ENCODE assay signal across 35 cellular contexts in genomic region chr12:114769634-114770033, GRCh38.
DNase-seq lines count a peak whose midpoint lies in the region; ATAC-seq, FAIRE-seq and TF ChIP-seq lines count a peak whose summit lies in the region.
"Had no signal": no experiment of that assay in that cellular context is flagged by ENCODE, and none has a peak within 500 bp of the region (broad histone marks: within the 10 kb centered on the region; RNA-seq: fewer than 3 reads in every experiment).

No MANE protein-coding gene starts in this region.

- no peak overlapping the region for H3K4me3 Mint-ChIP-seq in MCF 10A (ENCODE audit: unreplicated experiment)
- H3K4me3 Mint-ChIP-seq: activated naive CD8-positive, alpha-beta T cell treated with anti-CD3 and anti-CD28 coated beads for 36 hours; B cell; CD8-positive, alpha-beta memory T cell; effector memory CD8-positive, alpha-beta T cell; natural killer cell; stimulated activated effector memory CD8-positive, alpha-beta T cell treated with anti-CD3 and anti-CD28 coated beads, Interleukin-12 subunit alpha, Interleukin-12 subunit beta, amount 100 ng/mL, for 72 hours had no signal

- H3K27me3 Mint-ChIP-seq in MCF 10A (ENCODE audit: insufficient read depth, unreplicated experiment): no peaks in the 10 kb centered on the region
- H3K27me3 Mint-ChIP-seq: activated naive CD8-positive, alpha-beta T cell treated with anti-CD3 and anti-CD28 coated beads for 36 hours; effector memory CD8-positive, alpha-beta T cell had no signal

- no peaks in the 10 kb centered on the region for H3K9me3 ChIP-seq in breast epithelium
- H3K9me3 ChIP-seq in mammary epithelial cell (replicated peaks; ENCODE audit: insufficient read depth, low read length): no peaks in the 10 kb centered on the region
- H3K9me3 ChIP-seq: colonic mucosa, heart left ventricle, lower lobe of right lung, mucosa of descending colon, Peyer's patch, psoas muscle, upper lobe of right lung had no signal

- no peaks in the 10 kb centered on the region for H3K79me2 ChIP-seq in mammary epithelial cell (ENCODE audit: insufficient read depth, low read length)

- no peaks in the 10 kb centered on the region for H3K36me3 Mint-ChIP-seq in MCF 10A (ENCODE audit: insufficient read depth, unreplicated experiment)
- H3K36me3 Mint-ChIP-seq: activated naive CD8-positive, alpha-beta T cell treated with anti-CD3 and anti-CD28 coated beads for 36 hours; CD8-positive, alpha-beta memory T cell; natural killer cell; stimulated activated effector memory CD8-positive, alpha-beta T cell treated with anti-CD3 and anti-CD28 coated beads, Interleukin-12 subunit alpha, Interleukin-12 subunit beta, amount 100 ng/mL, for 72 hours had no signal

- TF ChIP-seq CTCF in MCF 10A (IDR thresholded peaks at IDR 0.05; ENCODE audit: unreplicated experiment) (no peak), breast epithelium (IDR thresholded peaks at IDR 0.05) (no peak), mammary epithelial cell (conservative IDR thresholded peaks at IDR 0.05 in 1 of 2, IDR thresholded peaks at IDR 0.05 in 1 of 2; ENCODE audit: extremely low read depth in 1 of 2, insufficient read depth in 1 of 2, low read depth in 1 of 2, low read length in 2 of 2) (no peak)

- H3K27me3 ChIP-seq in breast epithelium (no peaks in the 10 kb centered on the region), mammary epithelial cell (ENCODE audit: insufficient read depth, low read length) (no peaks in the 10 kb centered on the region)
- H3K27me3 ChIP-seq: colonic mucosa, foreskin keratinocyte, heart left ventricle, Peyer's patch, upper lobe of right lung had no signal

- no peak overlapping the region for H3K4me2 ChIP-seq in mammary epithelial cell (ENCODE audit: insufficient read depth, low read depth, low read length)

- H3K27ac ChIP-seq in breast epithelium: no peak overlapping the region
- no peak overlapping the region for H3K27ac ChIP-seq in mammary epithelial cell (ENCODE audit: insufficient read depth, low read depth, low read length)
- H3K27ac ChIP-seq: colonic mucosa, foreskin keratinocyte, heart left ventricle, lower lobe of right lung, Peyer's patch, psoas muscle, upper lobe of right lung, WERI-Rb-1 had no signal

- POLR2A ChIA-PET in MCF 10A (lab: Yijun Ruan, JAX): interaction anchor here (0.6 to 1.6 kb wide), 4 partner anchors 9 to 164 kb away, joined by 3 to 8 read pairs (median 3); partner anchors contain the start of gene TBX3

- H3K9me3 Mint-ChIP-seq in MCF 10A (ENCODE audit: unreplicated experiment): no peaks in the 10 kb centered on the region
- H3K9me3 Mint-ChIP-seq: natural killer cell; stimulated activated effector memory CD8-positive, alpha-beta T cell treated with anti-CD3 and anti-CD28 coated beads, Interleukin-12 subunit alpha, Interleukin-12 subunit beta, amount 100 ng/mL, for 72 hours had no signal

- BruUV-seq in MCF 10A (replicated peaks; lab: Mats Ljungman, UMichigan) (no TSS peak), mammary epithelial cell (replicated peaks; lab: Mats Ljungman, UMichigan) (no TSS peak)

- intact Hi-C loops in MCF 10A (cut with micrococcal nuclease) (no loop called here), breast epithelium (cut with DNase I; ENCODE audit: low total_unique reads) (no loop called here), mammary epithelial cell (cut with micrococcal nuclease) (no loop called here)

- CTCF ChIA-PET in MCF 10A (lab: Yijun Ruan, JAX) (interaction anchor here (0.9 kb wide), 1 partner anchor 14 kb away, joined by 3 read pairs; no protein-coding TSS in a partner anchor), mammary epithelial cell (lab: Charles Lee; ENCODE audit: low non-redundant PET) (no interaction called here)

- peak overlapping the region; percentile 50 for H3K27ac Mint-ChIP-seq in MCF 10A (ENCODE audit: low read depth, unreplicated experiment)
- H3K27ac Mint-ChIP-seq: activated naive CD8-positive, alpha-beta T cell treated with anti-CD3 and anti-CD28 coated beads for 36 hours; B cell; CD8-positive, alpha-beta memory T cell; effector memory CD8-positive, alpha-beta T cell; natural killer cell; stimulated activated effector memory CD8-positive, alpha-beta T cell treated with anti-CD3 and anti-CD28 coated beads, Interleukin-12 subunit alpha, Interleukin-12 subunit beta, amount 100 ng/mL, for 72 hours had no signal

- H3K36me3 ChIP-seq in breast epithelium (no peaks in the 10 kb centered on the region), mammary epithelial cell (ENCODE audit: insufficient read depth, low read length) (no peaks in the 10 kb centered on the region)
- H3K36me3 ChIP-seq: colonic mucosa, heart left ventricle, lower lobe of right lung, Peyer's patch, upper lobe of right lung, WERI-Rb-1 had no signal

- no peaks in the 10 kb centered on the region for H3K4me1 ChIP-seq in breast epithelium
- H3K4me1 ChIP-seq in mammary epithelial cell (ENCODE audit: insufficient read depth, low read length): no peaks in the 10 kb centered on the region
- H3K4me1 ChIP-seq: colonic mucosa, foreskin keratinocyte, heart left ventricle, lower lobe of right lung, Peyer's patch, psoas muscle, upper lobe of right lung had no signal

- dilution Hi-C loops in mammary epithelial cell (cut with HindIII; ENCODE audit: low sequenced_read_pairs): no loop called here

- FAIRE-seq in RCC 7860 (lab: Jason Lieb, UNC): no peak
- FAIRE-seq: astrocyte had no signal

- no peak overlapping the region for H3K4me3 ChIP-seq in breast epithelium
- no peak overlapping the region for H3K4me3 ChIP-seq in mammary epithelial cell (replicated peaks in 1 of 3; ENCODE audit: insufficient read depth in 1 of 3, low read depth in 2 of 3, low read length in 3 of 3)
- H3K4me3 ChIP-seq: colonic mucosa, heart left ventricle, lower lobe of right lung, mucosa of descending colon, Peyer's patch, psoas muscle, upper lobe of right lung had no signal

- TF ChIP-seq POLR2A in breast epithelium (IDR thresholded peaks at IDR 0.05): no peak

- peaks cover 6% of the 10 kb centered on the region for H3K4me1 Mint-ChIP-seq in MCF 10A (ENCODE audit: insufficient read depth, unreplicated experiment)
- H3K4me1 Mint-ChIP-seq: activated naive CD8-positive, alpha-beta T cell treated with anti-CD3 and anti-CD28 coated beads for 36 hours; B cell; CD8-positive, alpha-beta memory T cell; natural killer cell; stimulated activated effector memory CD8-positive, alpha-beta T cell treated with anti-CD3 and anti-CD28 coated beads, Interleukin-12 subunit alpha, Interleukin-12 subunit beta, amount 100 ng/mL, for 72 hours had no signal

- ATAC-seq in left lobe of liver (peak; percentile 86), GM21360 (IDR thresholded peaks at IDR 0.05; ENCODE audit: unreplicated experiment) (no peak)
- ATAC-seq: effector memory CD8-positive, alpha-beta T cell; foreskin keratinocyte; HCT116; lower lobe of right lung; mucosa of descending colon; natural killer cell; psoas muscle; stimulated activated effector memory CD8-positive, alpha-beta T cell treated with anti-CD3 and anti-CD28 coated beads, Interleukin-12 subunit alpha, Interleukin-12 subunit beta, amount 100 ng/mL, for 72 hours; upper lobe of right lung had no signal

- in situ Hi-C loops in mammary epithelial cell (cut with MboI; ENCODE audit: low sequenced_read_pairs in 2 of 2): no loop called here

- H3K9ac ChIP-seq in mammary epithelial cell (ENCODE audit: insufficient read depth, low read length): no peak overlapping the region

- H2AFZ ChIP-seq in mammary epithelial cell (ENCODE audit: low read depth, low read length): no peak overlapping the region

- no peaks in the 10 kb centered on the region for H4K20me1 ChIP-seq in mammary epithelial cell (ENCODE audit: insufficient read depth, low read length)

- 35% methylated on average over 4 of the region's 4 CpGs for WGBS in mammary epithelial cell (ENCODE audit: low coverage, missing lambda C conversion rate)

- DNase-seq in MCF 10A (ENCODE audit: unreplicated experiment): peak; percentile 88
- DNase-seq in breast epithelium (ENCODE audit: low spot score in 2 of 2): no peak
- peak; percentile 26 for DNase-seq in mammary epithelial cell
- peak; percentile 63 for DNase-seq in left lobe of liver (ENCODE audit: low spot score)
- DNase-seq in RCC 7860 (ENCODE audit: low spot score): no peak
- no peak for DNase-seq in DMS114 treated with DMSO at 0.1 percent for 48 hours (lab: John Stamatoyannopoulos, UW; ENCODE audit: unreplicated experiment)
- DNase-seq in 8988T: no peak
- DNase-seq: activated CD4-positive, alpha-beta T cell treated with anti-CD3 and anti-CD28 coated beads for 4 hours; activated effector memory CD4-positive, alpha-beta T cell treated with Interleukin-2 at 50 U/mL for 16 hours; activated naive CD8-positive, alpha-beta T cell treated with anti-CD3 and anti-CD28 coated beads for 36 hours; activated T-cell treated with anti-CD3 and anti-CD28 coated beads for 4 hours; CD8-positive, alpha-beta memory T cell; colonic mucosa; effector memory CD8-positive, alpha-beta T cell; erythroblast; heart left ventricle; lower lobe of right lung; mucosa of descending colon; natural killer cell; NCI-H1436 treated with DMSO at 0.1 percent for 48 hours; NCI-H2081 treated with DMSO at 0.1 percent for 48 hours; NCI-H226; occipital lobe; Peyer's patch; psoas muscle; substantia nigra; T1000; upper lobe of right lung; WERI-Rb-1 had no signal

Comparison
In these comparisons a context has a peak if more than half of its experiments do, and no peak if none do; other contexts are left out.
1. DNase-seq: peak in MCF 10A (single experiment), mammary epithelial cell (single experiment) and left lobe of liver (single experiment); none in breast epithelium (0 of 2), RCC 7860 (single experiment), DMS114 treated with DMSO at 0.1 percent for 48 hours (single experiment) and 8988T (single experiment).